ENCODE assay signal across 10 cellular contexts in the genomic region with DNA sequence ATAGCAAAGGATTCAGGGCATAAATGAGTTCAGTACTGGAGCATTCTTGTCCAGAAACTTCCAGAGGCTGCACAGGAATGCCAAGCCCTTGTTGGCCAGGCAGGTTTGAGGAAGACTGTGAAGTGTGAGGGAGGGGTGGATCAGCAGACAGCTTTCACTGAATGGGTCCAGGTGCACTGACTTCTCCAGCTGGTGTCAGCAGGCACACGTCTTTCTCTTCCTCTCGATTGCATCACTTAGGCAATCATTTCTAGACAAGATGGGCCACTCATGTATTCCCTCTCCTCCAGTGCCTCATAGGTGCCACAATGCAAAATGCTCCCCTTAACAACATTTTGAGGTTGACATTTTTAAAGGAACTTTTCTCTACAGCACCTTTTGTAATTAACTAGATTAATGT. TPM values are rescaled to one million over a fixed set of nuclear protein-coding genes. Genes with fewer than 3 reads are reported as not detected.
DNase-seq lines count a peak whose midpoint lies in the region; ATAC-seq and TF ChIP-seq lines count a peak whose summit lies in the region.
"Had no signal": no experiment of that assay in that cellular context is flagged by ENCODE, and none has a peak within 500 bp of the region (broad histone marks: within the 10 kb centered on the region; RNA-seq: fewer than 3 reads in every experiment).

No MANE protein-coding gene starts in this region.

- H3K4me3 Mint-ChIP-seq in type B pancreatic cell: no peak overlapping the region

- ATAC-seq in HG02623 (IDR thresholded peaks at IDR 0.05; ENCODE audit: unreplicated experiment) (peak; percentile 70), GM19324 (IDR thresholded peaks at IDR 0.05; ENCODE audit: low FRiP score, unreplicated experiment) (no peak)

- no peak overlapping the region for H3K4me3 ChIP-seq in foreskin fibroblast (ENCODE audit: low read depth in 1 of 2, low read length in 2 of 2)

- DNase-seq in NCI-H2107 (lab: John Stamatoyannopoulos, UW) (peak; percentile 4), iPS-NIHi7 (ENCODE audit: extremely low spot score) (peak; percentile 24), foreskin fibroblast (no peak), type B pancreatic cell (ENCODE audit: extremely low spot score, unreplicated experiment) (no peak), C1 segment of cervical spinal cord (lab: John Stamatoyannopoulos, UW) (no peak)
- DNase-seq: activated gamma-delta T cell treated with Interleukin-2 at 50 U/mL for 16 hours, NCI-H226 had no signal

- TF ChIP-seq CTCF in GM12873 (IDR thresholded peaks at IDR 0.05; ENCODE audit: insufficient read depth, low read depth, low read length, missing control alignments) (peak; percentile 12), foreskin fibroblast (IDR thresholded peaks at IDR 0.05; ENCODE audit: low read depth, low read length) (no peak), type B pancreatic cell (conservative IDR thresholded peaks at IDR 0.05) (no peak)

- no peaks in the 10 kb centered on the region for H3K36me3 Mint-ChIP-seq in type B pancreatic cell

- H3K27ac Mint-ChIP-seq in type B pancreatic cell: no peak overlapping the region

- H3K4me1 Mint-ChIP-seq in type B pancreatic cell (ENCODE audit: unreplicated experiment): no peaks in the 10 kb centered on the region

- H3K27me3 Mint-ChIP-seq in type B pancreatic cell: peaks cover 12% of the 10 kb centered on the region

- H3K9me3 Mint-ChIP-seq in type B pancreatic cell: no peaks in the 10 kb centered on the region

RNA-seq across cellular contexts. Expression of a gene that starts 15.6 kb away (rescaled TPM):
- 0.12 and 0.45 TPM in 2 replicates for total RNA-seq in type B pancreatic cell (ENCODE audit: low replicate concordance)

RNA-seq across cellular contexts. Expression of a gene that starts 56.2 kb away (rescaled TPM):
- total RNA-seq in type B pancreatic cell (ENCODE audit: low replicate concordance): 27.5 and 37.8 TPM in 2 replicates

Comparison
In these comparisons a context has a peak if more than half of its experiments do, and no peak if none do; other contexts are left out.
1. DNase-seq: peak in NCI-H2107 (single experiment) and iPS-NIHi7 (single experiment); none in foreskin fibroblast (0 of 2), type B pancreatic cell (single experiment) and C1 segment of cervical spinal cord (0 of 14).